Comparison of ENCODE assay signal across 1 cellular context in genomic region chr5:41617843-41618515, GRCh38.
TF ChIP-seq lines count a peak whose summit lies in the region.

No MANE protein-coding gene starts in this region.

TF ChIP-seq in liver, 16 proteins besides CTCF, POLR2A, EP300 and RAD21 (continued from another document):
- TF ChIP-seq ZBTB33 (IDR thresholded peaks at IDR 0.05) = no peak
- no peak for TF ChIP-seq FOXA2 (IDR thresholded peaks at IDR 0.05)
- no peak for TF ChIP-seq RXRA (IDR thresholded peaks at IDR 0.05)
- TF ChIP-seq YY1 (IDR thresholded peaks at IDR 0.05) = no peak
- TF ChIP-seq EGR1 (IDR thresholded peaks at IDR 0.05; ENCODE audit: low read depth in 2 of 2) = no peak
- no peak for TF ChIP-seq TAF1 (conservative IDR thresholded peaks at IDR 0.05)
- TF ChIP-seq NR2F2 (IDR thresholded peaks at IDR 0.05) = no peak
- TF ChIP-seq ATF3 (IDR thresholded peaks at IDR 0.05) = no peak
- TF ChIP-seq, protein P1, sequence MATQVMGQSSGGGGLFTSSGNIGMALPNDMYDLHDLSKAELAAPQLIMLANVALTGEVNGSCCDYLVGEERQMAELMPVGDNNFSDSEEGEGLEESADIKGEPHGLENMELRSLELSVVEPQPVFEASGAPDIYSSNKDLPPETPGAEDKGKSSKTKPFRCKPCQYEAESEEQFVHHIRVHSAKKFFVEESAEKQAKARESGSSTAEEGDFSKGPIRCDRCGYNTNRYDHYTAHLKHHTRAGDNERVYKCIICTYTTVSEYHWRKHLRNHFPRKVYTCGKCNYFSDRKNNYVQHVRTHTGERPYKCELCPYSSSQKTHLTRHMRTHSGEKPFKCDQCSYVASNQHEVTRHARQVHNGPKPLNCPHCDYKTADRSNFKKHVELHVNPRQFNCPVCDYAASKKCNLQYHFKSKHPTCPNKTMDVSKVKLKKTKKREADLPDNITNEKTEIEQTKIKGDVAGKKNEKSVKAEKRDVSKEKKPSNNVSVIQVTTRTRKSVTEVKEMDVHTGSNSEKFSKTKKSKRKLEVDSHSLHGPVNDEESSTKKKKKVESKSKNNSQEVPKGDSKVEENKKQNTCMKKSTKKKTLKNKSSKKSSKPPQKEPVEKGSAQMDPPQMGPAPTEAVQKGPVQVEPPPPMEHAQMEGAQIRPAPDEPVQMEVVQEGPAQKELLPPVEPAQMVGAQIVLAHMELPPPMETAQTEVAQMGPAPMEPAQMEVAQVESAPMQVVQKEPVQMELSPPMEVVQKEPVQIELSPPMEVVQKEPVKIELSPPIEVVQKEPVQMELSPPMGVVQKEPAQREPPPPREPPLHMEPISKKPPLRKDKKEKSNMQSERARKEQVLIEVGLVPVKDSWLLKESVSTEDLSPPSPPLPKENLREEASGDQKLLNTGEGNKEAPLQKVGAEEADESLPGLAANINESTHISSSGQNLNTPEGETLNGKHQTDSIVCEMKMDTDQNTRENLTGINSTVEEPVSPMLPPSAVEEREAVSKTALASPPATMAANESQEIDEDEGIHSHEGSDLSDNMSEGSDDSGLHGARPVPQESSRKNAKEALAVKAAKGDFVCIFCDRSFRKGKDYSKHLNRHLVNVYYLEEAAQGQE (IDR thresholded peaks at IDR 0.05) = no peak
TF ChIP-seq in liver: peak in this region for 3.
